Comparison of ENCODE assay signal across 8 cellular contexts in the genomic region with DNA sequence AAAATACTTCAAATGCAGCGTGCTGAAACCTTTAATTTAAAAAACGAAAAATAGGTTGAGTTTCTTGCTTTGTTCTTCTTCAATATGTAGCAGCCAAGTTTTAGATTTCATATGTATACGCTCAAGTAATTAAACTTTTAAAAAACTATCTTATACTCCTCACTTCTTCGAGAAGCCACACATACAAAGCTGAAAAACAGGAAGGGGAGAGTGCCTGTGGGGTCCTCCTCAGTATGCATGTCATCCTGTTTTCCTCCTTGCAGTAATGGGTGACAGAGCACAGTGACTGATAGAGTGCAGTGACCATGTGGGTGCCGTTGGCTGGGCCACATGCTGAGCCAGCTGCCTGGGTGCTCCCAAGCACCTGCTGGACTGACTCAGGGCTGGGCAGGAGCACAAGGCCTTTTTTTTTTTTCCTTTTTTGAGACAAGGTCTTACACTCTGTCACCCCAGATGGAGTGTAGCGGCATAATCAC. TPM values are rescaled to one million over a fixed set of nuclear protein-coding genes. Genes with fewer than 3 reads are reported as not detected.
DNase-seq lines count a peak whose midpoint lies in the region; ATAC-seq and TF ChIP-seq lines count a peak whose summit lies in the region.

No MANE protein-coding gene starts in this region.

- ATAC-seq in GM18511 (IDR thresholded peaks at IDR 0.05; ENCODE audit: unreplicated experiment) (peak; percentile 72), HG03103 (IDR thresholded peaks at IDR 0.05; ENCODE audit: low read depth, unreplicated experiment) (peak; percentile 47)
- ATAC-seq in natural killer cell treated with Interleukin-12 subunit alpha and Interleukin-12 subunit beta and Interleukin-15 and Interleukin-18, amount 100 ng/mL, for 72 hours = peak; percentile 81 to 87

- in situ Hi-C loops in brain microvascular endothelial cell (cut with HindIII; ENCODE audit: low pct_ligation_motif_present, low sequenced_read_pairs) = no loop called here

- TF ChIP-seq CTCF in brain microvascular endothelial cell (IDR thresholded peaks at IDR 0.05; ENCODE audit: low read depth, low read length, missing control alignments) = no peak

- H3K27me3 ChIP-seq in brain microvascular endothelial cell (replicated peaks) = no peaks in the 10 kb centered on the region

- DNase-seq in activated CD8-positive, alpha-beta memory T cell treated with anti-CD3 and anti-CD28 coated beads, Interleukin-2, amount 50 U/mL, for 4 hours = peak; percentile 44
- no peak for DNase-seq in natural killer cell treated with Interleukin-12 subunit alpha and Interleukin-12 subunit beta and Interleukin-15 and Interleukin-18, amount 100 ng/mL, for 72 hours (ENCODE audit: low spot score)
- DNase-seq in AG20443 (ENCODE audit: low spot score) = no peak
- no peak for DNase-seq in SW 1271 (lab: John Stamatoyannopoulos, UW)
- DNase-seq in brain microvascular endothelial cell = no peak
- no peak for DNase-seq in NCI-H2107 treated with DMSO at 0.1 percent for 48 hours (lab: John Stamatoyannopoulos, UW; ENCODE audit: unreplicated experiment)

- H3K27me3 Mint-ChIP-seq in natural killer cell treated with Interleukin-12 subunit alpha and Interleukin-12 subunit beta and Interleukin-15 and Interleukin-18, amount 100 ng/mL, for 72 hours = no peaks in the 10 kb centered on the region

- no peaks in the 10 kb centered on the region for H3K36me3 ChIP-seq in brain microvascular endothelial cell (replicated peaks)

- H3K27ac ChIP-seq in brain microvascular endothelial cell = no peak overlapping the region

- H3K4me3 ChIP-seq in brain microvascular endothelial cell (ENCODE audit: low read depth, low read length) = no peak overlapping the region

- H3K4me3 Mint-ChIP-seq in natural killer cell treated with Interleukin-12 subunit alpha and Interleukin-12 subunit beta and Interleukin-15 and Interleukin-18, amount 100 ng/mL, for 72 hours = peak overlapping the region; percentile 91

- H3K27ac Mint-ChIP-seq in natural killer cell treated with Interleukin-12 subunit alpha and Interleukin-12 subunit beta and Interleukin-15 and Interleukin-18, amount 100 ng/mL, for 72 hours = peak overlapping the region; percentile 94 to 95

- peaks cover 41% of the 10 kb centered on the region for H3K36me3 Mint-ChIP-seq in natural killer cell treated with Interleukin-12 subunit alpha and Interleukin-12 subunit beta and Interleukin-15 and Interleukin-18, amount 100 ng/mL, for 72 hours

- H3K9me3 Mint-ChIP-seq in natural killer cell treated with Interleukin-12 subunit alpha and Interleukin-12 subunit beta and Interleukin-15 and Interleukin-18, amount 100 ng/mL, for 72 hours = no peaks in the 10 kb centered on the region

- peaks cover 58 to 71% of the 10 kb centered on the region in 2 donors for H3K4me1 Mint-ChIP-seq in natural killer cell treated with Interleukin-12 subunit alpha and Interleukin-12 subunit beta and Interleukin-15 and Interleukin-18, amount 100 ng/mL, for 72 hours (ENCODE audit: low read depth in 2 of 2)

RNA-seq across cellular contexts. Expression of a gene that starts 33.3 kb away (rescaled TPM):
- 100 to 1,000 TPM; 104 to 116 TPM for total RNA-seq in natural killer cell treated with Interleukin-12 subunit alpha and Interleukin-12 subunit beta and Interleukin-15 and Interleukin-18, amount 100 ng/mL, for 72 hours
